28 cellular contexts compared by ENCODE assay signal in the genomic region with DNA sequence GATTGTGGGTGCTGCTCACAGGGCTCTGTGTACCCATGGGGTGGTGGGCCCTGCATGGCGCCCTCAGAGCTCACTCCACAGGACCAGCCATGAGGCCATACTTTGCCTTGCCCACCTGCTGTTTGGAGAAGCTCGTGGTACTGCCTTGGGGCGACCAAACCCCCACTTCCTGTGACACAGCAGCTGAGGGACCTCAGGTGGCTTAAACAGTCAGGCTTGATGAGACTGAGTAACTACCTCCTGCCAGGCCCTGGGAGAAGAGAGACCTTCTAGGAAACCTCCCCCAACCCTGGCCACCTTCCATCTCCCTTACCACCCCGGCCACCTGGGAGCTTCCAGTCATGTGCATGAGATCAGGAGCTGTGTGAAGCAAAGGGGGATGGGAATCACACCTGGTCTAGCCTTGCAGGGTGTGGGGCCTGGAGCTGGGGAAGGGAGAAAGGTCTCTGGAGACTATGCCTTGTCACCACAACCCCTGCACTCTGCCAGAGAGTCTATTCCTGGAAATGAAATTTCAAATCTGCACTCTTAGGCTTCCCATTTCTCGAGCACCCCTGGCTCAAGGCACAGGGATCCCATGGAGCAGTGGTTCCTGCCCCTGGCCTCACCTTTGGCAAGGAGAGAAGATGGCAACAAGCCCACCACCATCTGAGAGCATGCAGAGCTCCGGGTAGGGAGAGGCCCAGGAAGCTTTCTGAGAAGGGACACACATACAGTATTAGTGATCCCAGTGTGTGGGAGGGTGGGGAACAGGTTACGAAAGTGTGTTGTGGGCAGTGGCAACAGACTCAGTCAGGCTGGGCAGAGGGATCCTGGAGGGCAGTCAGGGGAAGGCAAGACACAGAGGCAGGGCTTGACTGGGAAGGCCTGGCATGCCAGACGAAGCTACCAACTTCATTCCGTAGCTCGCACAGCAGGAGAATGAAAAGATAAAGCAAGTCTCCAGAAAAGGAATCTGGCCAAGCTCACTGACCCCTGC.
DNase-seq lines count a peak whose midpoint lies in the region; ATAC-seq and TF ChIP-seq lines count a peak whose summit lies in the region.
"Had no signal": no experiment of that assay in that cellular context is flagged by ENCODE, and none has a peak within 500 bp of the region (broad histone marks: within the 10 kb centered on the region; RNA-seq: fewer than 3 reads in every experiment).

No MANE protein-coding gene starts in this region.

- TF ChIP-seq CTCF in transverse colon (IDR thresholded peaks at IDR 0.05) (no peak), foreskin fibroblast (IDR thresholded peaks at IDR 0.05; ENCODE audit: low read depth, low read length) (no peak)

- H3K27me3 ChIP-seq in transverse colon = peaks cover 10% of the 10 kb centered on the region
- H3K27me3 ChIP-seq: right lobe of liver had no signal

- no peak overlapping the region for H3K27ac ChIP-seq in transverse colon
- H3K27ac ChIP-seq: PC-9, right lobe of liver had no signal

- no peaks in the 10 kb centered on the region for H3K4me1 ChIP-seq in transverse colon
- H3K4me1 ChIP-seq: HAP-1 had no signal

- no peaks in the 10 kb centered on the region for H3K36me3 ChIP-seq in transverse colon
- H3K36me3 ChIP-seq: HAP-1, right lobe of liver had no signal

- WGBS in transverse colon (ENCODE audit: low coverage in 1 of 2), 2 donors = 84% methylated on average over 10 of the region's 10 CpGs; no CpG with 5 or more reads in 1 of the 2 donors

- H3K9me3 ChIP-seq in transverse colon = no peaks in the 10 kb centered on the region
- H3K9me3 ChIP-seq: HAP-1, right lobe of liver had no signal

- DNase-seq in activated CD8-positive, alpha-beta memory T cell treated with anti-CD3 and anti-CD28 coated beads for 24 hours = peak; percentile 43
- DNase-seq in activated CD8-positive, alpha-beta memory T cell treated with anti-CD3 and anti-CD28 coated beads, Interleukin-2, amount 50 U/mL, for 48 hours = no peak
- DNase-seq in NCI-H2171 (lab: John Stamatoyannopoulos, UW) = peak; percentile 45
- peak; percentile 34 for DNase-seq in left lobe of liver (ENCODE audit: low spot score)
- DNase-seq in transverse colon = peak; percentile 5
- DNase-seq in NCI-H446 treated with DMSO at 0.1 percent for 48 hours (lab: John Stamatoyannopoulos, UW) = no peak
- no peak for DNase-seq in foreskin fibroblast
- no peak for DNase-seq in NCI-H345 treated with DMSO at 0.1 percent for 48 hours (lab: John Stamatoyannopoulos, UW; ENCODE audit: unreplicated experiment)
- DNase-seq: activated CD4-positive, alpha-beta T cell treated with anti-CD3 and anti-CD28 coated beads, Interleukin-2, amount 10 ng/mL, durations not matched to agents 24 days and 14 days; activated CD8-positive, alpha-beta memory T cell treated with anti-CD3 and anti-CD28 coated beads, Interleukin-2, amount 10 ng/mL, durations not matched to agents 7 days and 5 days; activated naive CD4-positive, alpha-beta T cell treated with anti-CD3 and anti-CD28 coated beads for 36 hours; AML-193; CD8-positive, alpha-beta memory T cell; DMS153; effector CD8-positive, alpha-beta T cell; MV-4-11; NCI-H146; NCI-H524 treated with DMSO at 0.1 percent for 48 hours; NK-92 treated with Interleukin-12 subunit alpha and Interleukin-12 subunit beta, amount 100 ng/mL, for 24 hours; PC-9; SHP77 treated with DMSO at 0.1 percent for 48 hours; stimulated activated naive CD4-positive, alpha-beta T cell treated with Interleukin-2 at 50 U/mL for 16 hours; SW 1271; T-helper 9 cell had no signal

- no peak for ATAC-seq in left lobe of liver
- ATAC-seq: activated CD8-positive, alpha-beta memory T cell treated with anti-CD3 and anti-CD28 coated beads, Interleukin-2, amount 10 ng/mL, durations not matched to agents 7 days and 5 days; right lobe of liver had no signal

- H3K4me3 ChIP-seq in transverse colon (no peak overlapping the region), foreskin fibroblast (ENCODE audit: low read depth in 1 of 2, low read length in 2 of 2) (no peak overlapping the region)
- H3K4me3 ChIP-seq: HAP-1, K562, lung, PC-9, right lobe of liver had no signal

- intact Hi-C loops in transverse colon (cut with DNase I; ENCODE audit: low total_unique reads) = no loop called here

- in situ Hi-C loops in transverse colon (cut with MboI; ENCODE audit: low pct_ligation_motif_present in 1 of 4, low pct_unique_long_range_greater_than_20kb in 1 of 4, low sequenced_read_pairs in 3 of 4) = no loop called here

- no peak for TF ChIP-seq EP300 in transverse colon (IDR thresholded peaks at IDR 0.05; ENCODE audit: low read depth)

- TF ChIP-seq POLR2A in transverse colon (IDR thresholded peaks at IDR 0.05) = no peak

Comparison
In these comparisons a context has a peak if more than half of its experiments do, and no peak if none do; other contexts are left out.
1. DNase-seq: peak in activated CD8-positive, alpha-beta memory T cell treated with anti-CD3 and anti-CD28 coated beads for 24 hours (single experiment), NCI-H2171 (single experiment), left lobe of liver (single experiment) and transverse colon (single experiment); none in activated CD8-positive, alpha-beta memory T cell treated with anti-CD3 and anti-CD28 coated beads, Interleukin-2, amount 50 U/mL, for 48 hours (single experiment), NCI-H446 treated with DMSO at 0.1 percent for 48 hours (single experiment), foreskin fibroblast (0 of 2) and NCI-H345 treated with DMSO at 0.1 percent for 48 hours (single experiment).